23 cellular contexts compared by ENCODE assay signal in the genomic region with DNA sequence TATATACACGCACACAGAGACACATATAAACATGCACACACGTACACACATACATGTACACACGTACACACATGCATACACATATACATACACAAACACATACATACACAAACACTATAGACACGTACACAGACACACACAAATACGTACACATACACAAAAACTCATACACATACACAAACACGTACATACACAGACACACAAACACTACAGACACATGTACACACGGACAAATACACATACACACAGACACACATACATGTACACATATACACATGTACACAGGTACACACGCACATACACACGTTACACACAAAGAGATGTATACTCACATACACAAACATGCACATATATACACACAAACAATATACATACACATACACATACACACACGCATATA. TPM values are rescaled to one million over a fixed set of nuclear protein-coding genes. Genes with fewer than 3 reads are reported as not detected.
"Had no signal": no experiment of that assay in that cellular context is flagged by ENCODE, and none has a peak within 500 bp of the region (broad histone marks: within the 10 kb centered on the region; RNA-seq: fewer than 3 reads in every experiment).

No MANE protein-coding gene starts in this region.

- H3K27ac ChIP-seq: esophagus squamous epithelium, hepatocyte, psoas muscle, spleen, tibial artery, upper lobe of left lung, vagina had no signal

- H2AFZ ChIP-seq: hepatocyte had no signal

- H3K36me3 Mint-ChIP-seq: natural killer cell treated with Interleukin-12 subunit alpha and Interleukin-12 subunit beta and Interleukin-15 and Interleukin-18, amount 100 ng/mL, for 72 hours; stimulated activated memory B cell treated with anti-CD40 and anti-IgM and Interleukin-4, amounts not matched to agents 10 μg/mL and 1 μg/mL and 100 μg/mL, for 72 hours had no signal

- H3K27me3 ChIP-seq: hepatocyte, spleen, tibial artery, upper lobe of left lung, vagina had no signal

- H3K9me3 ChIP-seq: esophagus squamous epithelium, psoas muscle, spleen, tibial artery, upper lobe of left lung, vagina had no signal

- ATAC-seq: effector memory CD8-positive, alpha-beta T cell; stimulated activated memory B cell treated with anti-CD40 and anti-IgM and Interleukin-4, amounts not matched to agents 10 μg/mL and 1 μg/mL and 100 μg/mL, for 72 hours had no signal

- H3K4me3 ChIP-seq: esophagus squamous epithelium, hepatocyte, lung, psoas muscle, spleen, tibial artery, upper lobe of left lung, vagina had no signal

- H3K79me2 ChIP-seq: hepatocyte had no signal

- H3K4me2 ChIP-seq: hepatocyte had no signal

- H3K4me3 Mint-ChIP-seq: dendritic cell treated with granulocyte-macrophage colony-stimulating factor and Interleukin-4, amounts not matched to agents 40 ng/mL and 50 ng/mL, for 4 days; effector memory CD8-positive, alpha-beta T cell; natural killer cell treated with Interleukin-12 subunit alpha and Interleukin-12 subunit beta and Interleukin-15 and Interleukin-18, amount 100 ng/mL, for 72 hours; stimulated activated memory B cell treated with anti-CD40 and anti-IgM and Interleukin-4, amounts not matched to agents 10 μg/mL and 1 μg/mL and 100 μg/mL, for 72 hours; stimulated activated naive CD8-positive, alpha-beta T cell treated with anti-CD3 and anti-CD28 coated beads, Interleukin-15, Interleukin-2, amounts not matched to agents 100 ng/mL and 50 ng/mL, for 24 hours had no signal

- DNase-seq: effector memory CD8-positive, alpha-beta T cell; esophagus squamous epithelium; foreskin fibroblast; head of caudate nucleus; left colon; left ventricle myocardium superior; mesenchymal stem cell; midbrain; psoas muscle; retina; spleen; stimulated activated CD4-positive, alpha-beta T cell treated with anti-CD3 and anti-CD28 coated beads, Interleukin-15, amount 100 ng/mL, for 24 hours; stimulated activated CD4-positive, alpha-beta T cell treated with anti-CD3 and anti-CD28 coated beads, Interleukin-1b, Interleukin-23, amount 100 ng/mL, for 48 hours; stimulated activated CD4-positive, alpha-beta T cell treated with anti-CD3 and anti-CD28 coated beads, Interleukin-4, amount 100 ng/mL, for 24 hours; tibial artery; upper lobe of left lung had no signal

- H3K9me3 Mint-ChIP-seq: dendritic cell treated with granulocyte-macrophage colony-stimulating factor and Interleukin-4, amounts not matched to agents 40 ng/mL and 50 ng/mL, for 4 days; effector memory CD8-positive, alpha-beta T cell; natural killer cell treated with Interleukin-12 subunit alpha and Interleukin-12 subunit beta and Interleukin-15 and Interleukin-18, amount 100 ng/mL, for 72 hours; stimulated activated memory B cell treated with anti-CD40 and anti-IgM and Interleukin-4, amounts not matched to agents 10 μg/mL and 1 μg/mL and 100 μg/mL, for 72 hours; stimulated activated naive CD8-positive, alpha-beta T cell treated with anti-CD3 and anti-CD28 coated beads, Interleukin-15, Interleukin-2, amounts not matched to agents 100 ng/mL and 50 ng/mL, for 24 hours had no signal

- H3K36me3 ChIP-seq: esophagus squamous epithelium, spleen, tibial artery, upper lobe of left lung, vagina had no signal

- H3K27ac Mint-ChIP-seq: dendritic cell treated with granulocyte-macrophage colony-stimulating factor and Interleukin-4, amounts not matched to agents 40 ng/mL and 50 ng/mL, for 4 days; natural killer cell treated with Interleukin-12 subunit alpha and Interleukin-12 subunit beta and Interleukin-15 and Interleukin-18, amount 100 ng/mL, for 72 hours; stimulated activated memory B cell treated with anti-CD40 and anti-IgM and Interleukin-4, amounts not matched to agents 10 μg/mL and 1 μg/mL and 100 μg/mL, for 72 hours; stimulated activated naive CD8-positive, alpha-beta T cell treated with anti-CD3 and anti-CD28 coated beads, Interleukin-15, Interleukin-2, amounts not matched to agents 100 ng/mL and 50 ng/mL, for 24 hours had no signal

- H3K27me3 Mint-ChIP-seq: effector memory CD8-positive, alpha-beta T cell; natural killer cell treated with Interleukin-12 subunit alpha and Interleukin-12 subunit beta and Interleukin-15 and Interleukin-18, amount 100 ng/mL, for 72 hours; stimulated activated memory B cell treated with anti-CD40 and anti-IgM and Interleukin-4, amounts not matched to agents 10 μg/mL and 1 μg/mL and 100 μg/mL, for 72 hours; stimulated activated naive CD8-positive, alpha-beta T cell treated with anti-CD3 and anti-CD28 coated beads, Interleukin-15, Interleukin-2, amounts not matched to agents 100 ng/mL and 50 ng/mL, for 24 hours had no signal

RNA-seq across cellular contexts. Expression of a gene that starts 35.2 kb away (rescaled TPM):
- total RNA-seq: natural killer cell treated with Interleukin-12 subunit alpha and Interleukin-12 subunit beta and Interleukin-15 and Interleukin-18, amount 100 ng/mL, for 72 hours had no signal
